In genomic region chr6:10369896-10370295, GRCh38 we compare ENCODE assay signal across 18 cellular contexts. TPM values are rescaled to one million over a fixed set of nuclear protein-coding genes. Genes with fewer than 3 reads are reported as not detected.
DNase-seq lines count a peak whose midpoint lies in the region; ATAC-seq and TF ChIP-seq lines count a peak whose summit lies in the region.
"Had no signal": no experiment of that assay in that cellular context is flagged by ENCODE, and none has a peak within 500 bp of the region (broad histone marks: within the 10 kb centered on the region; RNA-seq: fewer than 3 reads in every experiment).

No MANE protein-coding gene starts in this region.

- no peak overlapping the region for H4K91ac ChIP-seq in IMR-90 (ENCODE audit: insufficient read depth, low read depth, low read length)

- no peak overlapping the region for H2BK20ac ChIP-seq in IMR-90 (ENCODE audit: low read depth, low read length)

- H3K4ac ChIP-seq in IMR-90 (ENCODE audit: low read depth, low read length) = no peak overlapping the region

- no peak overlapping the region for H2AK9ac ChIP-seq in IMR-90 (replicated peaks; ENCODE audit: low read depth, low read length, poor library complexity)

- no peak overlapping the region for H3K56ac ChIP-seq in IMR-90 (ENCODE audit: extremely low read depth, insufficient read depth, low read length)

- H2AFZ ChIP-seq in GM23248 (no peak overlapping the region), IMR-90 (replicated peaks; ENCODE audit: low read length, poor library complexity) (no peak overlapping the region), mammary epithelial cell (ENCODE audit: low read depth, low read length) (no peak overlapping the region), smooth muscle cell (ENCODE audit: low read depth) (no peak overlapping the region)

- no peak overlapping the region for H3K14ac ChIP-seq in IMR-90 (replicated peaks; ENCODE audit: low read depth, low read length)

- in situ Hi-C loops in GM23248 (cut with MboI) (no loop called here), IMR-90 (cut with MboI; ENCODE audit: low sequenced_read_pairs) (no loop called here), mammary epithelial cell (cut with MboI; ENCODE audit: low sequenced_read_pairs in 2 of 2) (no loop called here)

- no peak overlapping the region for H2BK120ac ChIP-seq in IMR-90 (ENCODE audit: low read depth, low read length)

- no peak for TF ChIP-seq POLR2A in IMR-90 (IDR thresholded peaks at IDR 0.05; ENCODE audit: low read depth, low read length)

- no peak overlapping the region for H2BK15ac ChIP-seq in IMR-90 (ENCODE audit: low read depth, low read length)

- no TSS peak for BruUV-seq in IMR-90 (replicated peaks; lab: Mats Ljungman, UMichigan)
- no TSS peak for BruUV-seq in mammary epithelial cell (replicated peaks; lab: Mats Ljungman, UMichigan)

- POLR2A ChIA-PET in IMR-90 (lab: Charles Lee; ENCODE audit: unreplicated experiment) = interaction anchor here (0.6 kb wide), 1 partner anchor 112 kb away, joined by 5 read pairs; no protein-coding TSS in a partner anchor

- no peak overlapping the region for H3K23ac ChIP-seq in IMR-90 (ENCODE audit: low read depth, low read length)

- TF ChIP-seq RAD21 in IMR-90 (IDR thresholded peaks at IDR 0.05; ENCODE audit: low read length) = no peak

- 0 out of 2 replicates have a peak, but pooled peaks cover 7% of the 10 kb centered on the region for H3F3A ChIP-seq in GM23248 (ENCODE audit: insufficient read depth)
- no peaks in the 10 kb centered on the region for H3F3A ChIP-seq in smooth muscle cell (ENCODE audit: low read depth)

- no peak overlapping the region for H4K8ac ChIP-seq in IMR-90 (ENCODE audit: low read depth in 2 of 2, low read length in 2 of 2)

- 68 to 74% methylated on average over 5 of the region's 5 CpGs for WGBS in GM23248 (ENCODE audit: low coverage in 1 of 2, low lambda C conversion rate in 2 of 2, missing lambda C conversion rate in 2 of 2), 2 experiments
- no CpG with 5 or more reads among the region's 5 CpGs for WGBS in IMR-90 (ENCODE audit: extremely low coverage in 2 of 2, insufficient read length in 1 of 2), 2 experiments
- 67% methylated on average over 5 of the region's 5 CpGs for WGBS in mammary epithelial cell (ENCODE audit: low coverage, missing lambda C conversion rate)
- 56% methylated on average over 5 of the region's 5 CpGs for WGBS in smooth muscle cell (ENCODE audit: low lambda C conversion rate)

- no peaks in the 10 kb centered on the region for H4K20me1 ChIP-seq in GM23248 (ENCODE audit: insufficient read depth)
- H4K20me1 ChIP-seq in IMR-90 (ENCODE audit: insufficient read depth, low read length) = no peaks in the 10 kb centered on the region
- H4K20me1 ChIP-seq in mammary epithelial cell (ENCODE audit: insufficient read depth, low read length) = no peaks in the 10 kb centered on the region
- H4K20me1 ChIP-seq in smooth muscle cell (ENCODE audit: low read depth) = no peaks in the 10 kb centered on the region

- H3K27ac ChIP-seq in GM23248 (no peak overlapping the region), IMR-90 (ENCODE audit: insufficient read depth, low read length) (no peak overlapping the region), mammary epithelial cell (ENCODE audit: insufficient read depth, low read depth, low read length) (peak overlapping the region; percentile 19), smooth muscle cell (ENCODE audit: low read depth) (peak overlapping the region; percentile 76)
- H3K27ac ChIP-seq: C4-2B, esophagus muscularis mucosa, left lung, SK-N-MC, spleen, vagina had no signal

- intact Hi-C loops in IMR-90 (cut with micrococcal nuclease) = no loop called here
- intact Hi-C loops in mammary epithelial cell (cut with micrococcal nuclease) = no loop called here
- intact Hi-C loops in mucosa of descending colon (cut with DNase I, micrococcal nuclease) = no loop called here

- ATAC-seq in IMR-90 (ENCODE audit: low read depth) (no peak; the same call in 1 of the 2 replicates), GM21619 (IDR thresholded peaks at IDR 0.05; ENCODE audit: unreplicated experiment) (no peak), mucosa of descending colon (no peak)
- ATAC-seq: left lung had no signal

- peaks cover 8% of the 10 kb centered on the region for H3K4me1 ChIP-seq in GM23248 (ENCODE audit: insufficient read depth)
- H3K4me1 ChIP-seq in IMR-90 (ENCODE audit: control insufficient read depth, insufficient read depth, low read length) = peaks cover 2% of the 10 kb centered on the region; the same call in 1 of the 2 replicates
- H3K4me1 ChIP-seq in mammary epithelial cell (ENCODE audit: insufficient read depth, low read length) = peaks cover 6% of the 10 kb centered on the region
- H3K4me1 ChIP-seq in smooth muscle cell (ENCODE audit: low read depth) = no peaks in the 10 kb centered on the region
- H3K4me1 ChIP-seq in mucosa of descending colon (ENCODE audit: low read depth) = no peaks in the 10 kb centered on the region
- H3K4me1 ChIP-seq: esophagus muscularis mucosa, left lung, spleen had no signal

- no peaks in the 10 kb centered on the region for H3K79me2 ChIP-seq in GM23248 (ENCODE audit: insufficient read depth)
- no peaks in the 10 kb centered on the region for H3K79me2 ChIP-seq in mammary epithelial cell (ENCODE audit: insufficient read depth, low read length)
- H3K79me2 ChIP-seq in smooth muscle cell (ENCODE audit: low read depth) = no peaks in the 10 kb centered on the region

- H3K36me3 ChIP-seq in GM23248 (ENCODE audit: low read depth) (no peaks in the 10 kb centered on the region), IMR-90 (ENCODE audit: control insufficient read depth, insufficient read depth, low read length) (no peaks in the 10 kb centered on the region), mammary epithelial cell (ENCODE audit: insufficient read depth, low read length) (no peaks in the 10 kb centered on the region), smooth muscle cell (ENCODE audit: low read depth) (no peaks in the 10 kb centered on the region), mucosa of descending colon (ENCODE audit: low read depth) (no peaks in the 10 kb centered on the region)
- H3K36me3 ChIP-seq: esophagus muscularis mucosa, left lung, spleen, vagina had no signal

- TF ChIP-seq CTCF in IMR-90 (conservative IDR thresholded peaks at IDR 0.05; ENCODE audit: low read depth, low read length) (no peak), mammary epithelial cell (conservative IDR thresholded peaks at IDR 0.05 in 1 of 2, IDR thresholded peaks at IDR 0.05 in 1 of 2; ENCODE audit: extremely low read depth in 1 of 2, insufficient read depth in 1 of 2, low read depth in 1 of 2, low read length in 2 of 2) (no peak), smooth muscle cell (IDR thresholded peaks at IDR 0.05; ENCODE audit: borderline replicate concordance, insufficient read depth, poor library complexity, severe bottlenecking) (no peak), mucosa of descending colon (IDR thresholded peaks at IDR 0.05) (no peak)

- DNase-seq in GM23248 (peak; percentile 60), IMR-90 (peak; percentile 41), mammary epithelial cell (peak; percentile 79), smooth muscle cell (lab: John Stamatoyannopoulos, UW; ENCODE audit: unreplicated experiment) (no peak), DMS153 (lab: John Stamatoyannopoulos, UW) (no peak), mucosa of descending colon (no peak)
- DNase-seq: activated effector memory CD4-positive, alpha-beta T cell treated with anti-CD3 and anti-CD28 coated beads, Interleukin-2, amount 50 U/mL, for 16 hours; anterior cingulate cortex; cortex of kidney; left lung; NCI-H1436 treated with DMSO at 0.1 percent for 48 hours; spleen had no signal

- no peak overlapping the region for H2AK5ac ChIP-seq in IMR-90 (ENCODE audit: low read depth, low read length)

- no peak overlapping the region for H3K18ac ChIP-seq in IMR-90 (ENCODE audit: low read depth, low read length)

- no peaks in the 10 kb centered on the region for H3K9me1 ChIP-seq in IMR-90 (ENCODE audit: insufficient read depth, low read length)

- CTCF ChIA-PET in IMR-90 (lab: Yijun Ruan, JAX) (interaction anchor here (0.7 kb wide), 1 partner anchor 657 kb away, joined by 3 read pairs; no protein-coding TSS in a partner anchor), mammary epithelial cell (lab: Charles Lee; ENCODE audit: low non-redundant PET) (no interaction called here)

- H3K4me2 ChIP-seq in GM23248 (ENCODE audit: unreplicated experiment) (no peak overlapping the region), IMR-90 (ENCODE audit: low read depth, low read length) (no peak overlapping the region), mammary epithelial cell (ENCODE audit: insufficient read depth, low read depth, low read length) (no peak overlapping the region), smooth muscle cell (no peak overlapping the region)

- H3K9ac ChIP-seq in GM23248 (no peak overlapping the region), IMR-90 (ENCODE audit: low read depth, low read length) (no peak overlapping the region), mammary epithelial cell (ENCODE audit: insufficient read depth, low read length) (no peak overlapping the region), smooth muscle cell (ENCODE audit: low read depth) (no peak overlapping the region)

- no peak overlapping the region for H2BK5ac ChIP-seq in IMR-90 (ENCODE audit: low read depth, low read length, poor library complexity, severe bottlenecking)

- no peak overlapping the region for H4K5ac ChIP-seq in IMR-90 (ENCODE audit: low read depth, low read length)

- dilution Hi-C loops in IMR-90 (cut with HindIII; ENCODE audit: low sequenced_read_pairs, unreplicated experiment) = no loop called here
- dilution Hi-C loops in mammary epithelial cell (cut with HindIII; ENCODE audit: low sequenced_read_pairs) = loop anchor here (10.0 kb wide), 1 partner anchor 115 kb away; no protein-coding TSS in a partner anchor

- no peaks in the 10 kb centered on the region for H3K9me2 ChIP-seq in GM23248 (ENCODE audit: insufficient read depth)

- no peak overlapping the region for H3K4me3 ChIP-seq in GM23248
- no peak overlapping the region for H3K4me3 ChIP-seq in IMR-90 (ENCODE audit: insufficient read depth, low read depth, low read length)
- no peak overlapping the region for H3K4me3 ChIP-seq in mammary epithelial cell (replicated peaks in 1 of 3; ENCODE audit: insufficient read depth in 1 of 3, low read depth in 2 of 3, low read length in 3 of 3)
- no peak overlapping the region for H3K4me3 ChIP-seq in smooth muscle cell
- H3K4me3 ChIP-seq in mucosa of descending colon = no peak overlapping the region
- H3K4me3 ChIP-seq: esophagus muscularis mucosa, left lung, SK-N-MC, spleen, vagina had no signal

- H3K79me1 ChIP-seq in IMR-90 (ENCODE audit: low read depth in 1 of 2, low read length in 2 of 2) = no peaks in the 10 kb centered on the region

- no peaks in the 10 kb centered on the region for H3K27me3 ChIP-seq in GM23248 (replicated peaks; ENCODE audit: insufficient read depth)
- H3K27me3 ChIP-seq in IMR-90 (ENCODE audit: control insufficient read depth, insufficient read depth, low read length) = no peaks in the 10 kb centered on the region
- H3K27me3 ChIP-seq in mammary epithelial cell (ENCODE audit: insufficient read depth, low read length) = no peaks in the 10 kb centered on the region
- H3K27me3 ChIP-seq in smooth muscle cell (ENCODE audit: low read depth) = no peaks in the 10 kb centered on the region
- H3K27me3 ChIP-seq: vagina had no signal

- H3K9me3 ChIP-seq in GM23248 (ENCODE audit: low read depth) (no peaks in the 10 kb centered on the region), IMR-90 (ENCODE audit: control insufficient read depth, insufficient read depth, low read length) (no peaks in the 10 kb centered on the region), mammary epithelial cell (replicated peaks; ENCODE audit: insufficient read depth, low read length) (peaks cover 8% of the 10 kb centered on the region), smooth muscle cell (replicated peaks; ENCODE audit: low read depth) (no peaks in the 10 kb centered on the region), mucosa of descending colon (no peaks in the 10 kb centered on the region)
- H3K9me3 ChIP-seq: esophagus muscularis mucosa, left lung, vagina had no signal

RNA-seq across cellular contexts. Expression of gene TFAP2A, which starts 45.0 kb away (rescaled TPM):
- 1.9 and 2.5 TPM in 2 replicates for total RNA-seq in GM23248 (2014; rRNA removed; shearing (Covaris generic))
- 7.2 and 8.4 TPM in 2 replicates for polyA plus RNA-seq in GM23248 (2016; fragmentation: Nextera tagmentation; extraction: Ambion mirVana)
- total RNA-seq in IMR-90 (2012; rRNA removed) = 0.72 and 1.1 TPM in 2 replicates
- 7.1 and 8.6 TPM in 2 replicates for polyA plus RNA-seq in IMR-90 (2012; rRNA removed)
- polyA plus RNA-seq in IMR-90 (2012; cell fraction: cytosol; rRNA removed) = 5.0 and 6.4 TPM in 2 replicates
- polyA plus RNA-seq in IMR-90 (2012; cell fraction: nucleus; rRNA removed; ENCODE audit: low replicate concordance) = 13.4 and 17.5 TPM in 2 replicates
- 100 to 1,000 TPM in 1 of 2 donors, 10 to 100 TPM in 1; 15.7 to 112 TPM for total RNA-seq in mammary epithelial cell
- 18.8 TPM for polyA plus RNA-seq in mammary epithelial cell
- polyA minus RNA-seq in mammary epithelial cell = 31.8 TPM
- total RNA-seq in smooth muscle cell = 6.2 and 13.6 TPM in 2 replicates
- 10.1 and 33.9 TPM in 2 replicates for polyA plus RNA-seq in smooth muscle cell
- total RNA-seq in mucosa of descending colon = under 1 TPM; 0.09 to 0.98 (median 0.53) TPM
- total RNA-seq: activated CD8-positive, alpha-beta memory T cell treated with anti-CD3 and anti-CD28 coated beads for 36 hours had no signal

Comparison
In these comparisons a context has a peak if more than half of its experiments do, and no peak if none do; other contexts are left out.
1. DNase-seq: peak in GM23248 (single experiment), IMR-90 (single experiment) and mammary epithelial cell (single experiment); none in smooth muscle cell (single experiment), DMS153 (single experiment) and mucosa of descending colon (0 of 3).
2. H3K27ac ChIP-seq: peak in mammary epithelial cell (single experiment) and smooth muscle cell (single experiment); none in GM23248 (single experiment) and IMR-90 (single experiment).